11 cellular contexts compared by ENCODE assay signal in genomic region chr11:14577835-14578529, GRCh38. TPM values are rescaled to one million over a fixed set of nuclear protein-coding genes. Genes with fewer than 3 reads are reported as not detected.
A peak's percentile ranks its signal among the peaks of the same experiment; 100 is the strongest.
DNase-seq lines count a peak whose midpoint lies in the region; ATAC-seq and TF ChIP-seq lines count a peak whose summit lies in the region.
"Had no signal": no experiment of that assay in that cellular context is flagged by ENCODE, and none has a peak within 500 bp of the region (broad histone marks: within the 10 kb centered on the region; RNA-seq: fewer than 3 reads in every experiment).

No MANE protein-coding gene starts in this region.

- H3K4me3 Mint-ChIP-seq in CD4-positive, alpha-beta T cell: peak overlapping the region; percentile 23
- H3K4me3 Mint-ChIP-seq: GM23338 had no signal

- peaks cover 58% of the 10 kb centered on the region for H3K36me3 Mint-ChIP-seq in CD4-positive, alpha-beta T cell (ENCODE audit: low read depth)

- H3K36me3 ChIP-seq in KMS-11 (ENCODE audit: insufficient read depth): no peaks in the 10 kb centered on the region
- H3K36me3 ChIP-seq in effector memory CD4-positive, alpha-beta T cell (ENCODE audit: control insufficient read depth, insufficient read depth, low read length): no peaks in the 10 kb centered on the region
- H3K36me3 ChIP-seq: cardiac muscle cell had no signal

- peak overlapping the region; percentile 85 for H3K27ac Mint-ChIP-seq in CD4-positive, alpha-beta T cell
- H3K27ac Mint-ChIP-seq: GM23338 had no signal

- peaks cover 16% of the 10 kb centered on the region for H3K9me3 Mint-ChIP-seq in CD4-positive, alpha-beta T cell

- peak; percentile 22 for ATAC-seq in CD4-positive, alpha-beta T cell (ENCODE audit: poor library complexity)
- ATAC-seq in GM19438 (IDR thresholded peaks at IDR 0.05; ENCODE audit: low read depth, unreplicated experiment): peak; percentile 23
- no peak for ATAC-seq in HG03442 (IDR thresholded peaks at IDR 0.05; ENCODE audit: unreplicated experiment)
- ATAC-seq: GM23338 had no signal

- H4K20me1 ChIP-seq in KMS-11 (ENCODE audit: insufficient read depth): no peaks in the 10 kb centered on the region

- TF ChIP-seq CTCF in CD4-positive, alpha-beta T cell (IDR thresholded peaks at IDR 0.05): no peak
- no peak for TF ChIP-seq CTCF in KMS-11 (conservative IDR thresholded peaks at IDR 0.05; ENCODE audit: low read depth, low read length)

- no peak overlapping the region for H3K9ac ChIP-seq in KMS-11

- peak overlapping the region; percentile 43 for H3K4me2 ChIP-seq in KMS-11
- H3K4me2 ChIP-seq: GM23338 had no signal

- peaks cover 56% of the 10 kb centered on the region for H3K4me1 ChIP-seq in KMS-11 (ENCODE audit: low read depth, poor library complexity, severe bottlenecking)
- H3K4me1 ChIP-seq in effector memory CD4-positive, alpha-beta T cell (ENCODE audit: control insufficient read depth, insufficient read depth, low read length, poor library complexity, severe bottlenecking): peaks cover 25% of the 10 kb centered on the region

- no peak overlapping the region for H2AFZ ChIP-seq in KMS-11 (ENCODE audit: low read depth)
- H2AFZ ChIP-seq: GM23338 had no signal

- H3K4me1 Mint-ChIP-seq in CD4-positive, alpha-beta T cell (ENCODE audit: low read depth): peaks cover 62% of the 10 kb centered on the region

- no peaks in the 10 kb centered on the region for H3K27me3 ChIP-seq in CD4-positive, alpha-beta T cell (ENCODE audit: control insufficient read depth, insufficient read depth, low read length)
- H3K27me3 ChIP-seq in KMS-11 (ENCODE audit: insufficient read depth, low read depth): no peaks in the 10 kb centered on the region
- H3K27me3 ChIP-seq in effector memory CD4-positive, alpha-beta T cell (replicated peaks; ENCODE audit: control insufficient read depth, insufficient read depth, low read length, poor library complexity, severe bottlenecking): no peaks in the 10 kb centered on the region
- H3K27me3 ChIP-seq: cardiac muscle cell had no signal

- H3K79me2 ChIP-seq in KMS-11 (ENCODE audit: insufficient read depth, low read depth): peaks cover 15% of the 10 kb centered on the region; the same call in 1 of the 2 replicates

- CTCF ChIA-PET in CD4-positive, alpha-beta T cell (lab: Charles Lee): interaction anchor here (1.2 to 3.9 kb wide), 11 partner anchors 12 to 330 kb away, joined by 3 to 20 read pairs (median 6); partner anchors contain the start of gene PDE3B

- intact Hi-C loops in CD4-positive, alpha-beta T cell (cut with DNase I, micrococcal nuclease): loop anchor here in 1 of 2 experiments (1.0 to 5.0 kb wide), 5 partner anchors 23 to 187 kb away; partner anchors contain the start of gene PSMA1

- DNase-seq in CD4-positive, alpha-beta T cell: peak in 6 of 10 experiments; percentile 3 to 31 (median 7)
- DNase-seq in effector memory CD4-positive, alpha-beta T cell: no peak
- DNase-seq in mesenteric fat pad (ENCODE audit: low spot score): no peak
- no peak for DNase-seq in LoVo (ENCODE audit: low spot score)
- no peak for DNase-seq in GM19238 (ENCODE audit: insufficient read length, low spot score)
- DNase-seq: retina had no signal

- H3K27ac ChIP-seq in CD4-positive, alpha-beta T cell (ENCODE audit: low read depth, low read length): peak overlapping the region; percentile 77
- H3K27ac ChIP-seq in KMS-11: peak overlapping the region; percentile 65
- peak overlapping the region; percentile 76 for H3K27ac ChIP-seq in effector memory CD4-positive, alpha-beta T cell (ENCODE audit: insufficient read depth, low read length, poor library complexity, severe bottlenecking)
- H3K27ac ChIP-seq: cardiac muscle cell had no signal

- H3K4me3 ChIP-seq in KMS-11 (IDR thresholded peaks at IDR 0.05; ENCODE audit: insufficient read depth, low read depth, low read length): no peak overlapping the region
- H3K4me3 ChIP-seq in effector memory CD4-positive, alpha-beta T cell (ENCODE audit: insufficient read depth, low read depth, low read length, poor library complexity, severe bottlenecking): no peak overlapping the region
- H3K4me3 ChIP-seq: cardiac muscle cell, GM23338 had no signal

- POLR2A ChIA-PET in CD4-positive, alpha-beta T cell (lab: Charles Lee): interaction anchor here (0.7 to 3.5 kb wide), 37 partner anchors 10 to 330 kb away, joined by 3 to 97 read pairs (median 6); partner anchors contain the start of genes CYP2R1, PDE3B and PSMA1

- peaks cover 5% of the 10 kb centered on the region for H3K9me3 ChIP-seq in CD4-positive, alpha-beta T cell (ENCODE audit: control insufficient read depth, low read length)
- H3K9me3 ChIP-seq in effector memory CD4-positive, alpha-beta T cell (ENCODE audit: control insufficient read depth, low read length): peaks cover 4% of the 10 kb centered on the region

- no peaks in the 10 kb centered on the region for H3K27me3 Mint-ChIP-seq in CD4-positive, alpha-beta T cell

RNA-seq across cellular contexts. Expression of gene PSMA1, which starts 57.8 kb away (rescaled TPM):
- 100 to 1,000 TPM; 170 to 175 TPM for total RNA-seq in CD4-positive, alpha-beta T cell
- total RNA-seq in mesenteric fat pad: 158 TPM

Comparison
In these comparisons a context has a peak if more than half of its experiments do, and no peak if none do; other contexts are left out.
1. DNase-seq: peak in CD4-positive, alpha-beta T cell (6 of 10); none in effector memory CD4-positive, alpha-beta T cell (0 of 3), mesenteric fat pad (single experiment), LoVo (single experiment) and GM19238 (single experiment).
2. Peak in every context shown above with its lines, with median percentiles within 50 percentile points of each other: H3K27ac ChIP-seq.